16 cellular contexts compared by ENCODE assay signal in the genomic region with DNA sequence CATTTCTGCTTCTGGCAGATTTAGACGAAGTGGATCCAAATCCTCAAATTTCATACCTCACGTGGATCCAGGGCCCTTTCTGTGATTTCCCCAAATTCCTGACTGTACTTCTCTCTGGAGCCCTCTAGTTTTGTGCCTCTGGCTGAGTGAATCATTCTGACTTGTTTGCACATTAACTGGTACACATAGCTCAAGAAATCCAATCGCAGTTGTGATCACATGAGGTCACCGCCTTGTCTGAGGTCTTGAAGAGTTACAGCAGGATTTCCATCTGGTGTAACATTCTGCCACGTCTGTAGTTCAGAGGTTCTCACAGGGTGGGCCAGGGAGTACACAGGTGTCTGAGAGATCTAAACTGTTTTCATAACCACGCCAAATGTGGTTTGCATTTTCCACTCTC.
DNase-seq lines count a peak whose midpoint lies in the region; ATAC-seq and TF ChIP-seq lines count a peak whose summit lies in the region.
"Had no signal": no experiment of that assay in that cellular context is flagged by ENCODE, and none has a peak within 500 bp of the region (broad histone marks: within the 10 kb centered on the region; RNA-seq: fewer than 3 reads in every experiment).

No MANE protein-coding gene starts in this region.

- DNase-seq in AG08396 (ENCODE audit: low spot score) (peak; percentile 39), GM23338 (ENCODE audit: low spot score) (no peak), T47D (ENCODE audit: low read depth in 1 of 2, low spot score in 1 of 2) (peak; percentile 11 to 51), lung (ENCODE audit: low spot score) (peak; percentile 38), anterior cingulate cortex (lab: John Stamatoyannopoulos, UW) (no peak), posterior cingulate gyrus (no peak), OCI-M2 (lab: John Stamatoyannopoulos, UW; ENCODE audit: unreplicated experiment) (no peak)
- DNase-seq: activated CD4-positive, alpha-beta T cell treated with anti-CD3 and anti-CD28 coated beads, Interleukin-2, amount 10 ng/mL, durations not matched to agents 24 days and 14 days; activated naive CD8-positive, alpha-beta T cell treated with anti-CD3 and anti-CD28 coated beads, Interleukin-2, amount 50 U/mL, for 24 hours; HCEC 1CT; hippocampal formation; Karpas-422; right cardiac atrium; stimulated activated CD4-positive, alpha-beta T cell treated with anti-CD3 and anti-CD28 coated beads, Interleukin-2, amount 100 ng/mL, for 48 hours had no signal

- no peaks in the 10 kb centered on the region for H3K79me2 ChIP-seq in GM23338 (replicated peaks; ENCODE audit: insufficient read depth)

- intact Hi-C loops in posterior cingulate gyrus (cut with DNase I) = no loop called here

- H3K27ac Mint-ChIP-seq in GM23338 = no peak overlapping the region
- H3K27ac Mint-ChIP-seq: activated CD4-positive, alpha-beta T cell treated with anti-CD3 and anti-CD28 coated beads, Interleukin-2, amount 10 ng/mL, durations not matched to agents 24 days and 14 days; activated naive CD8-positive, alpha-beta T cell treated with anti-CD3 and anti-CD28 coated beads, Interleukin-2, amount 50 U/mL, for 24 hours; T-helper 1 cell treated with Interleukin-12 subunit alpha and Interleukin-12 subunit beta and Interleukin-4 antibody, amounts not matched to agents 30 μg/mL and 1 μg/mL, for 36 hours had no signal

- no peaks in the 10 kb centered on the region for H3K36me3 Mint-ChIP-seq in GM23338 (ENCODE audit: low read depth)

- H3K27ac ChIP-seq in GM23338 (ENCODE audit: low read depth) = no peak overlapping the region
- H3K27ac ChIP-seq in lung (ENCODE audit: low read depth in 1 of 2, low read length in 1 of 2) = peak overlapping the region in 1 of 2 donors; percentile 77

- H3K4me1 ChIP-seq in GM23338 (ENCODE audit: insufficient read depth) (no peaks in the 10 kb centered on the region), lung (ENCODE audit: control insufficient read depth in 2 of 2, insufficient read depth in 2 of 2, low read length in 2 of 2) (no peaks in the 10 kb centered on the region)

- H3K4me3 ChIP-seq in GM23338 (no peak overlapping the region), lung (no peak overlapping the region)

- no peaks in the 10 kb centered on the region for H3K27me3 ChIP-seq in GM23338 (ENCODE audit: insufficient read depth)
- H3K27me3 ChIP-seq in lung (ENCODE audit: control insufficient read depth, insufficient read depth) = no peaks in the 10 kb centered on the region

- no peaks in the 10 kb centered on the region for H3K36me3 ChIP-seq in GM23338 (ENCODE audit: insufficient read depth)
- no peaks in the 10 kb centered on the region for H3K36me3 ChIP-seq in lung (ENCODE audit: control insufficient read depth in 2 of 2, insufficient read depth in 2 of 2, low read length in 2 of 2)

- H3K4me2 ChIP-seq in GM23338 = no peak overlapping the region

- no peak for ATAC-seq in GM23338
- ATAC-seq in lung (ENCODE audit: insufficient read depth, low FRiP score) = peak; percentile 57
- no peak for ATAC-seq in HG02870 (IDR thresholded peaks at IDR 0.05; ENCODE audit: unreplicated experiment)
- ATAC-seq: activated naive CD8-positive, alpha-beta T cell treated with anti-CD3 and anti-CD28 coated beads, Interleukin-2, amount 50 U/mL, for 24 hours; right cardiac atrium had no signal

- H4K20me1 ChIP-seq in GM23338 (replicated peaks; ENCODE audit: insufficient read depth) = no peaks in the 10 kb centered on the region

- H2AFZ ChIP-seq in GM23338 = peak overlapping the region; percentile 28; the same call in 1 of the 2 replicates

- TF ChIP-seq CTCF in GM23338 (conservative IDR thresholded peaks at IDR 0.05; ENCODE audit: low read depth in 2 of 2) = no peak
- TF ChIP-seq CTCF in lung (IDR thresholded peaks at IDR 0.05; ENCODE audit: control extremely low read depth, extremely low read depth) = no peak

- H3F3A ChIP-seq in GM23338 (replicated peaks; ENCODE audit: low read depth) = no peaks in the 10 kb centered on the region

- H3K27me3 Mint-ChIP-seq in GM23338 (ENCODE audit: insufficient read depth, low read depth, poor library complexity) = peaks cover 3% of the 10 kb centered on the region

- H3K4me3 Mint-ChIP-seq in GM23338 = no peak overlapping the region
- H3K4me3 Mint-ChIP-seq: activated CD4-positive, alpha-beta T cell treated with anti-CD3 and anti-CD28 coated beads, Interleukin-2, amount 10 ng/mL, durations not matched to agents 24 days and 14 days; activated naive CD8-positive, alpha-beta T cell treated with anti-CD3 and anti-CD28 coated beads, Interleukin-2, amount 50 U/mL, for 24 hours; T-helper 1 cell treated with Interleukin-12 subunit alpha and Interleukin-12 subunit beta and Interleukin-4 antibody, amounts not matched to agents 30 μg/mL and 1 μg/mL, for 36 hours had no signal

- 52 to 72% methylated on average over 6 of the region's 6 CpGs for WGBS in lung, 2 donors

- in situ Hi-C loops in T47D (cut with HindIII; ENCODE audit: low pct_unique_long_range_greater_than_20kb, low sequenced_read_pairs) = no loop called here

- H3K9me2 ChIP-seq in GM23338 (ENCODE audit: insufficient read depth) = 0 out of 2 replicates have a peak, but pooled peaks cover 3% of the 10 kb centered on the region

- H3K9me3 Mint-ChIP-seq in GM23338 = peaks cover 6% of the 10 kb centered on the region; the same call in 1 of the 3 replicates
- H3K9me3 Mint-ChIP-seq: activated CD4-positive, alpha-beta T cell treated with anti-CD3 and anti-CD28 coated beads, Interleukin-2, amount 10 ng/mL, durations not matched to agents 24 days and 14 days; T-helper 1 cell treated with Interleukin-12 subunit alpha and Interleukin-12 subunit beta and Interleukin-4 antibody, amounts not matched to agents 30 μg/mL and 1 μg/mL, for 36 hours had no signal

- peaks cover 10% of the 10 kb centered on the region; the same call in 2 of the 3 replicates for H3K4me1 Mint-ChIP-seq in GM23338
- H3K4me1 Mint-ChIP-seq: activated CD4-positive, alpha-beta T cell treated with anti-CD3 and anti-CD28 coated beads, Interleukin-2, amount 10 ng/mL, durations not matched to agents 24 days and 14 days; activated naive CD8-positive, alpha-beta T cell treated with anti-CD3 and anti-CD28 coated beads, Interleukin-2, amount 50 U/mL, for 24 hours had no signal

- no peaks in the 10 kb centered on the region for H3K9me3 ChIP-seq in lung (ENCODE audit: control insufficient read depth in 2 of 2, insufficient read depth in 1 of 2, low read length in 1 of 2)

TF ChIP-seq in GM23338, 12 proteins besides CTCF, POLR2A, EP300 and RAD21 (continues in another document):
- TF ChIP-seq NANOG (IDR thresholded peaks at IDR 0.05; ENCODE audit: borderline replicate concordance) (no peak), EZH2 (IDR thresholded peaks at IDR 0.05; ENCODE audit: low read depth, unreplicated experiment) (no peak)
- TF ChIP-seq, protein P1, sequence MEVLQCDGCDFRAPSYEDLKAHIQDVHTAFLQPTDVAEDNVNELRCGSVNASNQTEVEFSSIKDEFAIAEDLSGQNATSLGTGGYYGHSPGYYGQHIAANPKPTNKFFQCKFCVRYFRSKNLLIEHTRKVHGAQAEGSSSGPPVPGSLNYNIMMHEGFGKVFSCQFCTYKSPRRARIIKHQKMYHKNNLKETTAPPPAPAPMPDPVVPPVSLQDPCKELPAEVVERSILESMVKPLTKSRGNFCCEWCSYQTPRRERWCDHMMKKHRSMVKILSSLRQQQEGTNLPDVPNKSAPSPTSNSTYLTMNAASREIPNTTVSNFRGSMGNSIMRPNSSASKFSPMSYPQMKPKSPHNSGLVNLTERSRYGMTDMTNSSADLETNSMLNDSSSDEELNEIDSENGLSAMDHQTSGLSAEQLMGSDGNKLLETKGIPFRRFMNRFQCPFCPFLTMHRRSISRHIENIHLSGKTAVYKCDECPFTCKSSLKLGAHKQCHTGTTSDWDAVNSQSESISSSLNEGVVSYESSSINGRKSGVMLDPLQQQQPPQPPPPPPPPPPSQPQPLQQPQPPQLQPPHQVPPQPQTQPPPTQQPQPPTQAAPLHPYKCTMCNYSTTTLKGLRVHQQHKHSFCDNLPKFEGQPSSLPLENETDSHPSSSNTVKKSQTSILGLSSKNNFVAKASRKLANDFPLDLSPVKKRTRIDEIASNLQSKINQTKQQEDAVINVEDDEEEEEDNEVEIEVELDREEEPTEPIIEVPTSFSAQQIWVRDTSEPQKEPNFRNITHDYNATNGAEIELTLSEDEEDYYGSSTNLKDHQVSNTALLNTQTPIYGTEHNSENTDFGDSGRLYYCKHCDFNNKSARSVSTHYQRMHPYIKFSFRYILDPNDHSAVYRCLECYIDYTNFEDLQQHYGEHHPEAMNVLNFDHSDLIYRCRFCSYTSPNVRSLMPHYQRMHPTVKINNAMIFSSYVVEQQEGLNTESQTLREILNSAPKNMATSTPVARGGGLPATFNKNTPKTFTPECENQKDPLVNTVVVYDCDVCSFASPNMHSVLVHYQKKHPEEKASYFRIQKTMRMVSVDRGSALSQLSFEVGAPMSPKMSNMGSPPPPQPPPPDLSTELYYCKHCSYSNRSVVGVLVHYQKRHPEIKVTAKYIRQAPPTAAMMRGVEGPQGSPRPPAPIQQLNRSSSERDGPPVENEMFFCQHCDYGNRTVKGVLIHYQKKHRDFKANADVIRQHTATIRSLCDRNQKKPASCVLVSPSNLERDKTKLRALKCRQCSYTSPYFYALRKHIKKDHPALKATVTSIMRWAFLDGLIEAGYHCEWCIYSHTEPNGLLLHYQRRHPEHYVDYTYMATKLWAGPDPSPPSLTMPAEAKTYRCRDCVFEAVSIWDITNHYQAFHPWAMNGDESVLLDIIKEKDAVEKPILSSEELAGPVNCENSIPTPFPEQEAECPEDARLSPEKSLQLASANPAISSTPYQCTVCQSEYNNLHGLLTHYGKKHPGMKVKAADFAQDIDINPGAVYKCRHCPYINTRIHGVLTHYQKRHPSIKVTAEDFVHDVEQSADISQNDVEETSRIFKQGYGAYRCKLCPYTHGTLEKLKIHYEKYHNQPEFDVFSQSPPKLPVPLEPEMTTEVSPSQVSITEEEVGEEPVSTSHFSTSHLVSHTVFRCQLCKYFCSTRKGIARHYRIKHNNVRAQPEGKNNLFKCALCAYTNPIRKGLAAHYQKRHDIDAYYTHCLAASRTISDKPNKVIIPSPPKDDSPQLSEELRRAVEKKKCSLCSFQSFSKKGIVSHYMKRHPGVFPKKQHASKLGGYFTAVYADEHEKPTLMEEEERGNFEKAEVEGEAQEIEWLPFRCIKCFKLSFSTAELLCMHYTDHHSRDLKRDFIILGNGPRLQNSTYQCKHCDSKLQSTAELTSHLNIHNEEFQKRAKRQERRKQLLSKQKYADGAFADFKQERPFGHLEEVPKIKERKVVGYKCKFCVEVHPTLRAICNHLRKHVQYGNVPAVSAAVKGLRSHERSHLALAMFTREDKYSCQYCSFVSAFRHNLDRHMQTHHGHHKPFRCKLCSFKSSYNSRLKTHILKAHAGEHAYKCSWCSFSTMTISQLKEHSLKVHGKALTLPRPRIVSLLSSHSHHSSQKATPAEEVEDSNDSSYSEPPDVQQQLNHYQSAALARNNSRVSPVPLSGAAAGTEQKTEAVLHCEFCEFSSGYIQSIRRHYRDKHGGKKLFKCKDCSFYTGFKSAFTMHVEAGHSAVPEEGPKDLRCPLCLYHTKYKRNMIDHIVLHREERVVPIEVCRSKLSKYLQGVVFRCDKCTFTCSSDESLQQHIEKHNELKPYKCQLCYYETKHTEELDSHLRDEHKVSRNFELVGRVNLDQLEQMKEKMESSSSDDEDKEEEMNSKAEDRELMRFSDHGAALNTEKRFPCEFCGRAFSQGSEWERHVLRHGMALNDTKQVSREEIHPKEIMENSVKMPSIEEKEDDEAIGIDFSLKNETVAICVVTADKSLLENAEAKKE (CRISPR knock-in tag; IDR thresholded peaks at IDR 0.05) = no peak

Comparison
In these comparisons a context has a peak if more than half of its experiments do, and no peak if none do; other contexts are left out.
1. DNase-seq: peak in AG08396 (single experiment), T47D (2 of 2) and lung (single experiment); none in GM23338 (single experiment), anterior cingulate cortex (0 of 58), posterior cingulate gyrus (0 of 10) and OCI-M2 (single experiment).